In genomic region chr1:64917328-64917861, GRCh38 we compare ENCODE assay signal across 8 cellular contexts. TPM values are rescaled to one million over a fixed set of nuclear protein-coding genes. Genes with fewer than 3 reads are reported as not detected.
DNase-seq lines count a peak whose midpoint lies in the region; ATAC-seq and TF ChIP-seq lines count a peak whose summit lies in the region.

No MANE protein-coding gene starts in this region.

- WGBS in heart right ventricle, 2 donors: 27 to 28% methylated on average over 3 of the region's 3 CpGs

- peak overlapping the region; percentile 72 for H3K27ac Mint-ChIP-seq in activated T-cell treated with anti-CD3 and anti-CD28 coated beads, Interleukin-2, amount 50 U/mL, for 24 hours

- H3K27ac ChIP-seq in heart right ventricle: peak overlapping the region in 7 of 10 donors; percentile 14 to 68 (median 40)

- intact Hi-C loops in heart right ventricle (cut with DNase I): no loop called here

- ATAC-seq in heart right ventricle (peak; percentile 55 to 97 (median 85)), GM18870 (IDR thresholded peaks at IDR 0.05; ENCODE audit: unreplicated experiment) (no peak)

- DNase-seq in activated T-cell treated with anti-CD3 and anti-CD28 coated beads, Interleukin-2, amount 50 U/mL, for 24 hours: no peak
- DNase-seq in activated T-cell treated with anti-CD3 and anti-CD28 coated beads, Interleukin-2, amount 50 U/mL, for 48 hours: no peak
- peak; percentile 43 for DNase-seq in UCSD-AML1 (lab: John Stamatoyannopoulos, UW; ENCODE audit: unreplicated experiment)
- DNase-seq in heart right ventricle: peak; percentile 39 to 77
- DNase-seq in skeletal muscle cell (ENCODE audit: low read depth): peak; percentile 98
- DNase-seq in NCI-H146 (lab: John Stamatoyannopoulos, UW): no peak
- DNase-seq in COR-L47 (lab: John Stamatoyannopoulos, UW): no peak

- no peaks in the 10 kb centered on the region for H3K9me3 Mint-ChIP-seq in activated T-cell treated with anti-CD3 and anti-CD28 coated beads, Interleukin-2, amount 50 U/mL, for 24 hours

- no peak for TF ChIP-seq CTCF in heart right ventricle (IDR thresholded peaks at IDR 0.05)

- H3K4me1 ChIP-seq in heart right ventricle: peaks cover 3 to 90% (median 61%) of the 10 kb centered on the region in 9 donors

- H3K4me3 ChIP-seq in heart right ventricle (no peak overlapping the region), skeletal muscle cell (ENCODE audit: low read depth, low read length) (no peak overlapping the region)

- no peak overlapping the region for H3K4me3 Mint-ChIP-seq in activated T-cell treated with anti-CD3 and anti-CD28 coated beads, Interleukin-2, amount 50 U/mL, for 24 hours

- H3K9me3 ChIP-seq in heart right ventricle: no peaks in the 10 kb centered on the region

- H3K27me3 ChIP-seq in heart right ventricle: no peaks in the 10 kb centered on the region

- H3K36me3 Mint-ChIP-seq in activated T-cell treated with anti-CD3 and anti-CD28 coated beads, Interleukin-2, amount 50 U/mL, for 24 hours (ENCODE audit: low read depth): peaks cover 10% of the 10 kb centered on the region

- H3K27me3 Mint-ChIP-seq in activated T-cell treated with anti-CD3 and anti-CD28 coated beads, Interleukin-2, amount 50 U/mL, for 24 hours: no peaks in the 10 kb centered on the region

- peaks cover 93% of the 10 kb centered on the region for H3K4me1 Mint-ChIP-seq in activated T-cell treated with anti-CD3 and anti-CD28 coated beads, Interleukin-2, amount 50 U/mL, for 24 hours (ENCODE audit: low read depth)

- H3K36me3 ChIP-seq in heart right ventricle: no peaks in the 10 kb centered on the region

RNA-seq across cellular contexts. Expression of gene JAK1, which starts 49.0 kb away (rescaled TPM):
- total RNA-seq in heart right ventricle: 100 to 1,000 TPM in 3 of 10 donors, 10 to 100 TPM in 7; 73.4 to 122 (median 84.4) TPM
- polyA plus RNA-seq in heart right ventricle: 10 to 100 TPM; 20.1 to 38.5 TPM

Comparison
In these comparisons a context has a peak if more than half of its experiments do, and no peak if none do; other contexts are left out.
1. DNase-seq: peak in UCSD-AML1 (single experiment), heart right ventricle (2 of 2) and skeletal muscle cell (single experiment); none in activated T-cell treated with anti-CD3 and anti-CD28 coated beads, Interleukin-2, amount 50 U/mL, for 24 hours (single experiment), activated T-cell treated with anti-CD3 and anti-CD28 coated beads, Interleukin-2, amount 50 U/mL, for 48 hours (0 of 2), NCI-H146 (single experiment) and COR-L47 (single experiment).